In the genomic region with DNA sequence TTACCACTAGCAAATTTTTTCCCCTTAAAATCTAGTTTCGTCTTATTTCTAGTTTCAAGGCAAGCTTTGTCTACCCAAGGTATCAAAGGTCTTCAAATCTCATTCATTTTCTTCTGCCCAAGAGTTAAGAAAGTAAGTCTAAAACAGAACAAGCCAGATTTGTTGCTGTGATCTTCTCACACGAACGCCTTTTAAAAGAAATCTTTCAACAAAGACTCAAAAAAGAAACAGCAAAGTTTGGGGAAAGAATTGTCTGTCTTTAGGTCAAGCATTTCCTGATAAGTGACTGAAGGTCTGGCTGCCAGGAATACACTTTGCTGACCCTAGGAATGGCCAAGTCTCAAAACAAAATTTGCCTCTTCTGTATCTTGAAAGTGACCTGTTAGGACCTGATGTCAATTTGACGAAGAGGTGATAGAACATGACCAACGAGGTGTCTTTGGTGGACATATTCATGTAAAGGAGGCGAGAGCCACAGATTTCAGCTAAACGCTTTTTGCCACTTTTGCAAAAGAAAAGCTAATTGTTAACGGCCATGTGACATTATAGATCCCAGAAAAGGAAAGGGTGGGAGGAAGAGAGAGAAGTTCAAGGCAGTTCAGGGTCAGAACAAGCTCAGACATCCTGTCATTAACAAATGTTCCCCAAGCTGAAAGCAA, we compare ENCODE assay signal across 8 cellular contexts. TPM values are rescaled to one million over a fixed set of nuclear protein-coding genes. Genes with fewer than 3 reads are reported as not detected.
DNase-seq lines count a peak whose midpoint lies in the region; ATAC-seq and TF ChIP-seq lines count a peak whose summit lies in the region.

No MANE protein-coding gene starts in this region.

- intact Hi-C loops in Right ventricle myocardium superior (cut with DNase I) (no loop called here), cardiac septum (cut with DNase I) (loop anchor here (5.0 kb wide), 1 partner anchor 161 kb away; no protein-coding TSS in a partner anchor), sciatic nerve (cut with DNase I) (no loop called here)
- intact Hi-C loops in activated CD4-positive, alpha-beta memory T cell treated with anti-CD3 and anti-CD28 coated beads for 36 hours (cut with micrococcal nuclease), result loop anchor here (1.0 to 10.0 kb wide), 3 partner anchors 20 to 363 kb away; a partner anchor contains a TSS

- H3K4me1 Mint-ChIP-seq in activated CD4-positive, alpha-beta memory T cell treated with anti-CD3 and anti-CD28 coated beads for 36 hours (ENCODE audit: low read depth), result peaks cover 38% of the 10 kb centered on the region
- peaks cover 27% of the 10 kb centered on the region for H3K4me1 Mint-ChIP-seq in glutamatergic neuron (ENCODE audit: low read depth, unreplicated experiment)

- H3K27me3 Mint-ChIP-seq in activated CD4-positive, alpha-beta memory T cell treated with anti-CD3 and anti-CD28 coated beads for 36 hours, result no peaks in the 10 kb centered on the region
- H3K27me3 Mint-ChIP-seq in glutamatergic neuron (ENCODE audit: unreplicated experiment), result peaks cover 2% of the 10 kb centered on the region

- no peaks in the 10 kb centered on the region for H3K9me3 Mint-ChIP-seq in activated CD4-positive, alpha-beta memory T cell treated with anti-CD3 and anti-CD28 coated beads for 36 hours
- H3K9me3 Mint-ChIP-seq in glutamatergic neuron (ENCODE audit: unreplicated experiment), result peaks cover 12% of the 10 kb centered on the region

- no peak for DNase-seq in Right ventricle myocardium superior
- DNase-seq in cardiac septum (ENCODE audit: low spot score), result no peak
- DNase-seq in activated CD4-positive, alpha-beta memory T cell treated with anti-CD3 and anti-CD28 coated beads for 36 hours, result no peak
- DNase-seq in glutamatergic neuron, result no peak
- DNase-seq in sciatic nerve (ENCODE audit: low spot score), result no peak
- DNase-seq in effector CD4-positive, alpha-beta T cell, result no peak

- H3K27ac Mint-ChIP-seq in activated CD4-positive, alpha-beta memory T cell treated with anti-CD3 and anti-CD28 coated beads for 36 hours, result peak overlapping the region; percentile 97
- peak overlapping the region; percentile 97 for H3K27ac Mint-ChIP-seq in glutamatergic neuron (ENCODE audit: unreplicated experiment)

- peak; percentile 1 for ATAC-seq in Right ventricle myocardium superior (ENCODE audit: poor library complexity)
- ATAC-seq in sciatic nerve, result peak; percentile 30
- ATAC-seq in HG02973 (IDR thresholded peaks at IDR 0.05; ENCODE audit: unreplicated experiment), result no peak
- ATAC-seq in GM19455 (IDR thresholded peaks at IDR 0.05; ENCODE audit: unreplicated experiment), result no peak

- POLR2A ChIA-PET in activated CD4-positive, alpha-beta memory T cell treated with anti-CD3 and anti-CD28 coated beads for 36 hours (lab: Charles Lee), result interaction anchor here (0.7 to 2.5 kb wide), 12 partner anchors 7 to 221 kb away, joined by 3 to 18 read pairs (median 4); no protein-coding TSS in a partner anchor

- H3K4me3 Mint-ChIP-seq in activated CD4-positive, alpha-beta memory T cell treated with anti-CD3 and anti-CD28 coated beads for 36 hours, result peak overlapping the region; percentile 86
- H3K4me3 Mint-ChIP-seq in glutamatergic neuron (ENCODE audit: unreplicated experiment), result peak overlapping the region; percentile 98

- CTCF ChIA-PET in activated CD4-positive, alpha-beta memory T cell treated with anti-CD3 and anti-CD28 coated beads for 36 hours (lab: Charles Lee), result interaction anchor here (0.6 to 5.3 kb wide), 18 partner anchors 14 to 456 kb away, joined by 3 to 42 read pairs (median 8); a partner anchor contains a TSS

- no peak for TF ChIP-seq CTCF in glutamatergic neuron (IDR thresholded peaks at IDR 0.05; ENCODE audit: partially characterized antibody, unreplicated experiment)

- peaks cover 2% of the 10 kb centered on the region for H3K36me3 Mint-ChIP-seq in activated CD4-positive, alpha-beta memory T cell treated with anti-CD3 and anti-CD28 coated beads for 36 hours
- H3K36me3 Mint-ChIP-seq in glutamatergic neuron (ENCODE audit: unreplicated experiment), result peaks cover 4% of the 10 kb centered on the region

RNA-seq across cellular contexts. Expression of a gene that starts 1.7 kb away (rescaled TPM):
- total RNA-seq in Right ventricle myocardium superior (15.6 TPM), cardiac septum (22.9 TPM), glutamatergic neuron (ENCODE audit: unreplicated experiment) (46.7 TPM), sciatic nerve (77.6 TPM)
- 10 to 100 TPM; 34.5 to 35.7 TPM for total RNA-seq in activated CD4-positive, alpha-beta memory T cell treated with anti-CD3 and anti-CD28 coated beads for 36 hours

Comparison
In these comparisons a context has a peak if more than half of its experiments do, and no peak if none do; other contexts are left out.
1. intact Hi-C loops: an anchor here in cardiac septum (5.0 kb wide) and activated CD4-positive, alpha-beta memory T cell treated with anti-CD3 and anti-CD28 coated beads for 36 hours (1.0 to 10.0 kb wide); none called in Right ventricle myocardium superior and sciatic nerve.
2. ATAC-seq: peak in Right ventricle myocardium superior (single experiment) and sciatic nerve (single experiment); none in HG02973 (single experiment) and GM19455 (single experiment).